1 cellular context compared by ENCODE assay signal in the genomic region with DNA sequence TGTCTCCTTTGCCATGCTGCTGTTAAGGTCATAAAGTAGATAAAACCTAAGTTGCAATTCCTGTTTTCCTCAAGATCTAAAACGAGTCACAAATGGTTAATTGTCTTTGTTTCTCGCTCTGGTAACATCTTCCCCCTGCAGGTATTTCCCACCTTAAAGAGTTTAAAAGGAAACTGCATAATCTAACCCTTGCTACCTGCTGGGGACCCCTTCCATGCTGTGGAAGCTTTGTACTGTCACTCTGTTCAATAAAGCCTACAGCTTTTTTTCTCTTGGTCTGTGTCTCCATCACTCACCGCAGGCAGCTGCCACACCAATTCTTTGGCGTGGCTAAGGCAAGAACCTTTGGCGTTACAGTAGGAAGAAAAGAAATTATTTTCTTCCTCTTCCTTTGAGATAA.
TF ChIP-seq lines count a peak whose summit lies in the region.

No MANE protein-coding gene starts in this region.

TF ChIP-seq in GM23338, 12 proteins besides CTCF, POLR2A, EP300 and RAD21:
- TF ChIP-seq, protein P1, sequence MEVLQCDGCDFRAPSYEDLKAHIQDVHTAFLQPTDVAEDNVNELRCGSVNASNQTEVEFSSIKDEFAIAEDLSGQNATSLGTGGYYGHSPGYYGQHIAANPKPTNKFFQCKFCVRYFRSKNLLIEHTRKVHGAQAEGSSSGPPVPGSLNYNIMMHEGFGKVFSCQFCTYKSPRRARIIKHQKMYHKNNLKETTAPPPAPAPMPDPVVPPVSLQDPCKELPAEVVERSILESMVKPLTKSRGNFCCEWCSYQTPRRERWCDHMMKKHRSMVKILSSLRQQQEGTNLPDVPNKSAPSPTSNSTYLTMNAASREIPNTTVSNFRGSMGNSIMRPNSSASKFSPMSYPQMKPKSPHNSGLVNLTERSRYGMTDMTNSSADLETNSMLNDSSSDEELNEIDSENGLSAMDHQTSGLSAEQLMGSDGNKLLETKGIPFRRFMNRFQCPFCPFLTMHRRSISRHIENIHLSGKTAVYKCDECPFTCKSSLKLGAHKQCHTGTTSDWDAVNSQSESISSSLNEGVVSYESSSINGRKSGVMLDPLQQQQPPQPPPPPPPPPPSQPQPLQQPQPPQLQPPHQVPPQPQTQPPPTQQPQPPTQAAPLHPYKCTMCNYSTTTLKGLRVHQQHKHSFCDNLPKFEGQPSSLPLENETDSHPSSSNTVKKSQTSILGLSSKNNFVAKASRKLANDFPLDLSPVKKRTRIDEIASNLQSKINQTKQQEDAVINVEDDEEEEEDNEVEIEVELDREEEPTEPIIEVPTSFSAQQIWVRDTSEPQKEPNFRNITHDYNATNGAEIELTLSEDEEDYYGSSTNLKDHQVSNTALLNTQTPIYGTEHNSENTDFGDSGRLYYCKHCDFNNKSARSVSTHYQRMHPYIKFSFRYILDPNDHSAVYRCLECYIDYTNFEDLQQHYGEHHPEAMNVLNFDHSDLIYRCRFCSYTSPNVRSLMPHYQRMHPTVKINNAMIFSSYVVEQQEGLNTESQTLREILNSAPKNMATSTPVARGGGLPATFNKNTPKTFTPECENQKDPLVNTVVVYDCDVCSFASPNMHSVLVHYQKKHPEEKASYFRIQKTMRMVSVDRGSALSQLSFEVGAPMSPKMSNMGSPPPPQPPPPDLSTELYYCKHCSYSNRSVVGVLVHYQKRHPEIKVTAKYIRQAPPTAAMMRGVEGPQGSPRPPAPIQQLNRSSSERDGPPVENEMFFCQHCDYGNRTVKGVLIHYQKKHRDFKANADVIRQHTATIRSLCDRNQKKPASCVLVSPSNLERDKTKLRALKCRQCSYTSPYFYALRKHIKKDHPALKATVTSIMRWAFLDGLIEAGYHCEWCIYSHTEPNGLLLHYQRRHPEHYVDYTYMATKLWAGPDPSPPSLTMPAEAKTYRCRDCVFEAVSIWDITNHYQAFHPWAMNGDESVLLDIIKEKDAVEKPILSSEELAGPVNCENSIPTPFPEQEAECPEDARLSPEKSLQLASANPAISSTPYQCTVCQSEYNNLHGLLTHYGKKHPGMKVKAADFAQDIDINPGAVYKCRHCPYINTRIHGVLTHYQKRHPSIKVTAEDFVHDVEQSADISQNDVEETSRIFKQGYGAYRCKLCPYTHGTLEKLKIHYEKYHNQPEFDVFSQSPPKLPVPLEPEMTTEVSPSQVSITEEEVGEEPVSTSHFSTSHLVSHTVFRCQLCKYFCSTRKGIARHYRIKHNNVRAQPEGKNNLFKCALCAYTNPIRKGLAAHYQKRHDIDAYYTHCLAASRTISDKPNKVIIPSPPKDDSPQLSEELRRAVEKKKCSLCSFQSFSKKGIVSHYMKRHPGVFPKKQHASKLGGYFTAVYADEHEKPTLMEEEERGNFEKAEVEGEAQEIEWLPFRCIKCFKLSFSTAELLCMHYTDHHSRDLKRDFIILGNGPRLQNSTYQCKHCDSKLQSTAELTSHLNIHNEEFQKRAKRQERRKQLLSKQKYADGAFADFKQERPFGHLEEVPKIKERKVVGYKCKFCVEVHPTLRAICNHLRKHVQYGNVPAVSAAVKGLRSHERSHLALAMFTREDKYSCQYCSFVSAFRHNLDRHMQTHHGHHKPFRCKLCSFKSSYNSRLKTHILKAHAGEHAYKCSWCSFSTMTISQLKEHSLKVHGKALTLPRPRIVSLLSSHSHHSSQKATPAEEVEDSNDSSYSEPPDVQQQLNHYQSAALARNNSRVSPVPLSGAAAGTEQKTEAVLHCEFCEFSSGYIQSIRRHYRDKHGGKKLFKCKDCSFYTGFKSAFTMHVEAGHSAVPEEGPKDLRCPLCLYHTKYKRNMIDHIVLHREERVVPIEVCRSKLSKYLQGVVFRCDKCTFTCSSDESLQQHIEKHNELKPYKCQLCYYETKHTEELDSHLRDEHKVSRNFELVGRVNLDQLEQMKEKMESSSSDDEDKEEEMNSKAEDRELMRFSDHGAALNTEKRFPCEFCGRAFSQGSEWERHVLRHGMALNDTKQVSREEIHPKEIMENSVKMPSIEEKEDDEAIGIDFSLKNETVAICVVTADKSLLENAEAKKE (CRISPR knock-in tag; IDR thresholded peaks at IDR 0.05), result peak; percentile 59; the same call in 1 of the 2 replicates
- TF ChIP-seq JUNB (IDR thresholded peaks at IDR 0.05; ENCODE audit: unreplicated experiment), result no peak
- TF ChIP-seq STAT1 (IDR thresholded peaks at IDR 0.05; ENCODE audit: unreplicated experiment), result no peak
- TF ChIP-seq EZH2 (IDR thresholded peaks at IDR 0.05; ENCODE audit: low read depth, unreplicated experiment), result no peak
- no peak for TF ChIP-seq CREB1 (CRISPR knock-in tag; IDR thresholded peaks at IDR 0.05; ENCODE audit: low read depth)
- TF ChIP-seq ZNF331 (CRISPR knock-in tag; IDR thresholded peaks at IDR 0.05; ENCODE audit: low read depth), result 0 out of 2 replicates have a peak, but pooled peaks have one; percentile 16
- peak; percentile 34; the same call in 1 of the 2 replicates for TF ChIP-seq NANOG (IDR thresholded peaks at IDR 0.05; ENCODE audit: borderline replicate concordance)
